10 cellular contexts compared by ENCODE assay signal in the genomic region with DNA sequence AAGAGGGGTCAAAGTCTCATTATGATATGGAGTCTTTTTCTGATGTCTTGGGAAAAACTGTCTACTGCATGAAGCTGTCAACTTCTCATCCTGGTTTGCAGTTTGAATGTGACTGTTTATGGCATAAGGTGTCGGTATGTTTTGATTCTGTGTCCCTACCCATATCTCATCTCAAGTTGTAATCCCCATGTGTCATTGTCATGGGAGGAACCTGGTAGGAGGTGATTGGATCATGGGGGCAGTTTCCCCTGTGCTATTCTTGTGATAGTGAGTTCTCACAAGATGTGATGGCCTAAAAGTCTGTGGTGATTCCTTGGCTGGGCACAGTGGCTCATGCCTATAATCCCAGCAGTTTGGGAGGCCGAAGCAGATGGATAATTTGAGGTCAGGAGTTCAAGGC. TPM values are rescaled to one million over a fixed set of nuclear protein-coding genes. Genes with fewer than 3 reads are reported as not detected.
"Had no signal": no experiment of that assay in that cellular context is flagged by ENCODE, and none has a peak within 500 bp of the region (broad histone marks: within the 10 kb centered on the region; RNA-seq: fewer than 3 reads in every experiment).

No MANE protein-coding gene starts in this region.

- H3K9me3 ChIP-seq: HAP-1 had no signal

- ATAC-seq: GM23338, HCT116, HepG2 had no signal

- H3K4me3 ChIP-seq: GM23338, HAP-1 had no signal

- H2AFZ ChIP-seq: GM23338 had no signal

- H3K27ac ChIP-seq: HL-60 had no signal

- H3K4me2 ChIP-seq: GM23338 had no signal

- DNase-seq: HFFc6, KG1 had no signal

- FAIRE-seq: H1, H54, HepG2 had no signal

- H3K36me3 ChIP-seq: HAP-1 had no signal

RNA-seq across cellular contexts. Expression of gene MRAP2, which starts 47.6 kb away (rescaled TPM):
- polyA plus RNA-seq: IgD-negative memory B cell had no signal
